In genomic region chr4:83686166-83686565, GRCh38 we compare ENCODE assay signal across 1 cellular context.
TF ChIP-seq lines count a peak whose summit lies in the region.

No MANE protein-coding gene starts in this region.

TF ChIP-seq in IMR-90, 13 proteins besides CTCF, POLR2A, EP300 and RAD21:
- TF ChIP-seq RFX5 (IDR thresholded peaks at IDR 0.05; ENCODE audit: low read depth, low read length) (no peak), CEBPB (IDR thresholded peaks at IDR 0.05; ENCODE audit: low read depth, low read length) (no peak), MAFK (IDR thresholded peaks at IDR 0.05; ENCODE audit: low read depth, low read length) (no peak)
